In the genomic region with DNA sequence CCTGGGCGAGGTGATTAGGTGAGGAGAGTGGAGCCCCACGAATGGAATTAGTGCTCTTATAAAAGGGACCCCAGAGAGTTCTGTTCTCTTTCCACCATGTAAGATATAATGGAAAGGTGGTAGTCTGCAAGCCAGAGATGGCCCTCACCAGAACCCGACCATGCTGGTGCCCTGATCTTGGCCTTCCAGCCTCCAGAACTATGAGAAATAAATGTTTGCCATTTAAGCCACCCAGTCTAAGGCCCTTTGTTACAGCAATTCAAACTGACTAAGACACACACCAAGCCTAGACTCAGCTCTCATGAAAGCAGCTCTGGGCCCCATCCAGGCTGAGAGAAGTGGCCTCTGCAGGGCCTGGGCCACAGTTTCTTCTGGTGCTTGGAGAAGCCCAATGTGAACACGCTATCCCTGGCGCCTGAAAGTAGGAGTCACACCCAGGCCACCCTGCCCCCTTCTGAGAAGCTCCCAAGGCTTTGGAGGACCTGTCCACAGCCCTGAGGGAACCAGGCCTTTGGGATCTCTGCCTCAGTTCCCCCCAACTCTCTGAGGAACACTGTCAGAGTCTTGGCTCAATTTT, we compare ENCODE assay signal across 14 cellular contexts. TPM values are rescaled to one million over a fixed set of nuclear protein-coding genes. Genes with fewer than 3 reads are reported as not detected.
DNase-seq lines count a peak whose midpoint lies in the region; ATAC-seq and TF ChIP-seq lines count a peak whose summit lies in the region.
"Had no signal": no experiment of that assay in that cellular context is flagged by ENCODE, and none has a peak within 500 bp of the region (broad histone marks: within the 10 kb centered on the region; RNA-seq: fewer than 3 reads in every experiment).

No MANE protein-coding gene starts in this region.

- CTCF ChIA-PET in activated B cell treated with CpG ODN at 0.5 μM for 24 hours (lab: Charles Lee), result interaction anchor here (1.4 kb wide), 1 partner anchor 50 kb away, joined by 3 read pairs; no protein-coding TSS in a partner anchor

- WGBS in esophagus squamous epithelium, 2 donors, result 78 to 84% methylated on average over 1 to 4 of the region's 5 CpGs
- 95% methylated on average over 5 of the region's 5 CpGs for WGBS in prostate gland
- WGBS in upper lobe of left lung, 2 donors, result 90 to 93% methylated on average over 3 to 5 of the region's 5 CpGs

- peaks cover 89% of the 10 kb centered on the region for H3K4me1 Mint-ChIP-seq in activated B cell treated with CpG ODN at 0.5 μM for 24 hours
- H3K4me1 Mint-ChIP-seq: CD8-positive, alpha-beta memory T cell had no signal

- no peaks in the 10 kb centered on the region for H3K27me3 Mint-ChIP-seq in activated B cell treated with CpG ODN at 0.5 μM for 24 hours

- intact Hi-C loops in activated B cell treated with CpG ODN at 0.5 μM for 24 hours (cut with micrococcal nuclease) (no loop called here), esophagus squamous epithelium (cut with DNase I) (no loop called here), prostate gland (cut with DNase I) (no loop called here)

- DNase-seq in activated B cell treated with CpG ODN at 0.5 μM for 24 hours (no peak), esophagus squamous epithelium (lab: John Stamatoyannopoulos, UW) (no peak), prostate gland (ENCODE audit: low spot score) (no peak), upper lobe of left lung (no peak), NAMALWA (ENCODE audit: low spot score) (no peak), NCI-H146 (lab: John Stamatoyannopoulos, UW) (no peak)
- DNase-seq: activated naive CD4-positive, alpha-beta T cell treated with anti-CD3 and anti-CD28 coated beads, Interleukin-2, amount 10 ng/mL, durations not matched to agents 7 days and 5 days; CD8-positive, alpha-beta memory T cell; hypothalamus; NCI-H1436; NCI-H524 had no signal

- H3K4me1 ChIP-seq in esophagus squamous epithelium (peaks cover 42 to 95% (median 57%) of the 10 kb centered on the region in 3 donors), prostate gland (replicated peaks) (no peaks in the 10 kb centered on the region), upper lobe of left lung (peaks cover 40 to 73% (median 56%) of the 10 kb centered on the region in 4 donors)

- TF ChIP-seq POLR2A in esophagus squamous epithelium (IDR thresholded peaks at IDR 0.05) (no peak), prostate gland (IDR thresholded peaks at IDR 0.05) (no peak), upper lobe of left lung (IDR thresholded peaks at IDR 0.05) (no peak)

- H3K27me3 ChIP-seq in esophagus squamous epithelium (no peaks in the 10 kb centered on the region), prostate gland (replicated peaks; ENCODE audit: insufficient read depth) (no peaks in the 10 kb centered on the region), upper lobe of left lung (no peaks in the 10 kb centered on the region)
- H3K27me3 ChIP-seq: cardiac muscle cell had no signal

- POLR2A ChIA-PET in activated B cell treated with CpG ODN at 0.5 μM for 24 hours (lab: Charles Lee), result interaction anchor here (0.6 to 0.9 kb wide), 2 partner anchors 10 to 92 kb away, joined by 3 to 6 read pairs; no protein-coding TSS in a partner anchor

- H3K9me3 ChIP-seq in esophagus squamous epithelium (no peaks in the 10 kb centered on the region), prostate gland (no peaks in the 10 kb centered on the region), upper lobe of left lung (no peaks in the 10 kb centered on the region)

- no peak for TF ChIP-seq EP300 in upper lobe of left lung (IDR thresholded peaks at IDR 0.05)

- TF ChIP-seq CTCF in activated B cell treated with CpG ODN at 0.5 μM for 24 hours (IDR thresholded peaks at IDR 0.05), result no peak
- TF ChIP-seq CTCF in esophagus squamous epithelium (IDR thresholded peaks at IDR 0.05), result no peak
- no peak for TF ChIP-seq CTCF in prostate gland (IDR thresholded peaks at IDR 0.05)
- no peak for TF ChIP-seq CTCF in upper lobe of left lung (IDR thresholded peaks at IDR 0.05)

- H3K27ac Mint-ChIP-seq in activated B cell treated with CpG ODN at 0.5 μM for 24 hours, result peak overlapping the region; percentile 41
- H3K27ac Mint-ChIP-seq: activated naive CD4-positive, alpha-beta T cell treated with anti-CD3 and anti-CD28 coated beads, Interleukin-2, amount 10 ng/mL, durations not matched to agents 7 days and 5 days had no signal

- H3K4me3 ChIP-seq in esophagus squamous epithelium (no peak overlapping the region), prostate gland (no peak overlapping the region), upper lobe of left lung (no peak overlapping the region)
- H3K4me3 ChIP-seq: cardiac muscle cell had no signal

- H3K4me3 Mint-ChIP-seq in activated B cell treated with CpG ODN at 0.5 μM for 24 hours, result no peak overlapping the region
- H3K4me3 Mint-ChIP-seq: activated naive CD4-positive, alpha-beta T cell treated with anti-CD3 and anti-CD28 coated beads, Interleukin-2, amount 10 ng/mL, durations not matched to agents 7 days and 5 days; CD8-positive, alpha-beta memory T cell had no signal

- peak overlapping the region; percentile 85 to 91 (median 88) for H3K27ac ChIP-seq in esophagus squamous epithelium
- peak overlapping the region; percentile 59 to 68 for H3K27ac ChIP-seq in prostate gland
- H3K27ac ChIP-seq in upper lobe of left lung, result peak overlapping the region; percentile 32 to 81 (median 74)
- H3K27ac ChIP-seq: cardiac muscle cell, VCaP had no signal

- ATAC-seq in activated B cell treated with CpG ODN at 0.5 μM for 24 hours (ENCODE audit: low read depth) (no peak), upper lobe of left lung (ENCODE audit: low FRiP score in 2 of 2) (no peak), GM21528 (IDR thresholded peaks at IDR 0.05; ENCODE audit: low FRiP score, unreplicated experiment) (no peak)

- H3K36me3 ChIP-seq in esophagus squamous epithelium (peaks cover 0 to 6% (median 0%) of the 10 kb centered on the region in 3 donors), prostate gland (no peaks in the 10 kb centered on the region), upper lobe of left lung (no peaks in the 10 kb centered on the region)
- H3K36me3 ChIP-seq: cardiac muscle cell had no signal

- H3K9me3 Mint-ChIP-seq in activated B cell treated with CpG ODN at 0.5 μM for 24 hours, result no peaks in the 10 kb centered on the region
- H3K9me3 Mint-ChIP-seq: activated naive CD4-positive, alpha-beta T cell treated with anti-CD3 and anti-CD28 coated beads, Interleukin-2, amount 10 ng/mL, durations not matched to agents 7 days and 5 days; CD8-positive, alpha-beta memory T cell had no signal

- H3K36me3 Mint-ChIP-seq in activated B cell treated with CpG ODN at 0.5 μM for 24 hours (ENCODE audit: low read depth), result peaks cover 9% of the 10 kb centered on the region
- H3K36me3 Mint-ChIP-seq: activated naive CD4-positive, alpha-beta T cell treated with anti-CD3 and anti-CD28 coated beads, Interleukin-2, amount 10 ng/mL, durations not matched to agents 7 days and 5 days; CD8-positive, alpha-beta memory T cell had no signal

RNA-seq across cellular contexts. Expression of a gene that starts 35.3 kb away (rescaled TPM):
- total RNA-seq in activated B cell treated with CpG ODN at 0.5 μM for 24 hours, result not detected in 2 replicates
- total RNA-seq in esophagus squamous epithelium, result 10 to 100 TPM in 2 of 4 donors, 1 to 10 TPM in 1, under 1 TPM in 1; 0.42 to 66.8 (median 21.6) TPM
- 1 to 10 TPM; 2.5 to 9.8 TPM for total RNA-seq in prostate gland
- total RNA-seq in upper lobe of left lung, result 100 to 1,000 TPM in 1 of 6 donors, 10 to 100 TPM in 4, 1 to 10 TPM in 1; 5.2 to 105 (median 24.6) TPM
- total RNA-seq: cardiac muscle cell; CD8-positive, alpha-beta memory T cell had no signal
